In the genomic region with DNA sequence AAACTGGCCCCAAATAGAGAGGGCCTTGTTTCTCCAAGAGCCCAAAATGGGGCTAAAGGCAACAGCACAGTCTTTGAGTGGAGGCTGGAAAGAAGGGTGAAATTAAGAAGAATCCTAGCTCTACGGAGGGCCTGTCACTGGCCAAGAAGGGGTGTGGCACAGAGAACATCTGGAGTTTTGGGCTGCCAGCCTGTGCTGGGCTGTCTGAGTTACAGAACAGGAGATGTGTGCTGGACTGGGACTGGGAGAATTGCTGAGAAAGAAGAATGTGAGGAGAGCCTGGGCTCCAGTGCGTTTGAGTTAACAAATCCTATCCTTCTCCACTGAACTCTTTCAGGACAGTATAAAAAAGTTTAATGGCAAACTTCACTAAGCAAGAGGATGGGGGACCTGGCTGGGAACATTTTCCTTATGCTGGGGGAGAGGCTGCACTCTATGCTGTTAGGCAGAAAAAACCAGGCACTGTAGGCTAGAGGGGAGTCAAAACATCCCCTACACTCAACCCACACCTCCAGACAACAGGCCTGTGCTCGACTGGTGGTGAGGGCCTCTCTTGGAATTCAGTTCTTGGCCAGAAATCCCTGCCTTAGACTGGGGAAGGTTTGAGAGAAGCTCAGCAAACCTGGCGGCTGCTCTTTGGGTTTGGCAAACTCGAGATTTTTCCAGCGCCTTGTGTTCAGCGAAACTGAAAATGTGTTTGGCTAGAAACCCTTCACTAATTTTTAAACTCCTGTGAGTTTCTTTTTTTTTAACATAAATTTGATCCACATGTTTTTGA, we compare ENCODE assay signal across 1 cellular context.
TF ChIP-seq lines count a peak whose summit lies in the region.

No MANE protein-coding gene starts in this region.

TF ChIP-seq in HepG2, 621 proteins besides CTCF, POLR2A, EP300 and RAD21 (continued from another document):
- TF ChIP-seq, protein P1, sequence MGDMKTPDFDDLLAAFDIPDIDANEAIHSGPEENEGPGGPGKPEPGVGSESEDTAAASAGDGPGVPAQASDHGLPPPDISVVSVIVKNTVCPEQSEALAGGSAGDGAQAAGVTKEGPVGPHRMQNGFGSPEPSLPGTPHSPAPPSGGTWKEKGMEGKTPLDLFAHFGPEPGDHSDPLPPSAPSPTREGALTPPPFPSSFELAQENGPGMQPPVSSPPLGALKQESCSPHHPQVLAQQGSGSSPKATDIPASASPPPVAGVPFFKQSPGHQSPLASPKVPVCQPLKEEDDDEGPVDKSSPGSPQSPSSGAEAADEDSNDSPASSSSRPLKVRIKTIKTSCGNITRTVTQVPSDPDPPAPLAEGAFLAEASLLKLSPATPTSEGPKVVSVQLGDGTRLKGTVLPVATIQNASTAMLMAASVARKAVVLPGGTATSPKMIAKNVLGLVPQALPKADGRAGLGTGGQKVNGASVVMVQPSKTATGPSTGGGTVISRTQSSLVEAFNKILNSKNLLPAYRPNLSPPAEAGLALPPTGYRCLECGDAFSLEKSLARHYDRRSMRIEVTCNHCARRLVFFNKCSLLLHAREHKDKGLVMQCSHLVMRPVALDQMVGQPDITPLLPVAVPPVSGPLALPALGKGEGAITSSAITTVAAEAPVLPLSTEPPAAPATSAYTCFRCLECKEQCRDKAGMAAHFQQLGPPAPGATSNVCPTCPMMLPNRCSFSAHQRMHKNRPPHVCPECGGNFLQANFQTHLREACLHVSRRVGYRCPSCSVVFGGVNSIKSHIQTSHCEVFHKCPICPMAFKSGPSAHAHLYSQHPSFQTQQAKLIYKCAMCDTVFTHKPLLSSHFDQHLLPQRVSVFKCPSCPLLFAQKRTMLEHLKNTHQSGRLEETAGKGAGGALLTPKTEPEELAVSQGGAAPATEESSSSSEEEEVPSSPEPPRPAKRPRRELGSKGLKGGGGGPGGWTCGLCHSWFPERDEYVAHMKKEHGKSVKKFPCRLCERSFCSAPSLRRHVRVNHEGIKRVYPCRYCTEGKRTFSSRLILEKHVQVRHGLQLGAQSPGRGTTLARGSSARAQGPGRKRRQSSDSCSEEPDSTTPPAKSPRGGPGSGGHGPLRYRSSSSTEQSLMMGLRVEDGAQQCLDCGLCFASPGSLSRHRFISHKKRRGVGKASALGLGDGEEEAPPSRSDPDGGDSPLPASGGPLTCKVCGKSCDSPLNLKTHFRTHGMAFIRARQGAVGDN (CRISPR knock-in tag; IDR thresholded peaks at IDR 0.05): no peak
